13 cellular contexts compared by ENCODE assay signal in the genomic region with DNA sequence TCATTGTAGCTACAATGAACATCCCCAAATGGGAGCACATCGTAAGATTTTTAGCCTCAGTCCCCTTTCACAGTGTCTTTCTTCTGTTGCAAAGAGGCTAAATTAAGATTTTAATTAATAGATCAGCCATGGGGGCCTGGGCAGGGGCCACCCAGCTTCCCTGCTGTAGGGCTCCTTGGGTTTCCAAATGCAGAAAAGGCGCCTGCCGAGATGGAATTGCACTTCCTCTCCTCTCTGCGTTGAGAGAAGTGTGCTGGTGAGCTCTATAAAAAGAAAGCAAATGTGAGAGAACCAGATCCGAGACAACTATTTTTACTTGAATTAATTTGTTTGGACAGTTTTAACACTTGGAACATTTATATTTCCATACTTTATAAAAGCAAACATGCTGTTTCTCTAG.
DNase-seq lines count a peak whose midpoint lies in the region; ATAC-seq and TF ChIP-seq lines count a peak whose summit lies in the region.
"Had no signal": no experiment of that assay in that cellular context is flagged by ENCODE, and none has a peak within 500 bp of the region (broad histone marks: within the 10 kb centered on the region; RNA-seq: fewer than 3 reads in every experiment).

No MANE protein-coding gene starts in this region.

- no peak for ATAC-seq in GM21447 (IDR thresholded peaks at IDR 0.05; ENCODE audit: unreplicated experiment)
- ATAC-seq: lower lobe of right lung had no signal

- H3K4me2 ChIP-seq in fibroblast of lung (ENCODE audit: extremely low read depth, insufficient read depth, low read length) (peak overlapping the region; percentile 7), neural progenitor cell (peak overlapping the region; percentile 48)

- H4K20me1 ChIP-seq in fibroblast of lung (ENCODE audit: control insufficient read depth, extremely low read depth, insufficient read depth, low read length): no peaks in the 10 kb centered on the region
- H4K20me1 ChIP-seq in neural progenitor cell (ENCODE audit: low read depth): no peaks in the 10 kb centered on the region

- no peaks in the 10 kb centered on the region for H3K9me3 ChIP-seq in fibroblast of lung (ENCODE audit: control insufficient read depth, insufficient read depth, low read depth, low read length)
- no peaks in the 10 kb centered on the region for H3K9me3 ChIP-seq in neural progenitor cell (ENCODE audit: low read depth)
- no peaks in the 10 kb centered on the region for H3K9me3 ChIP-seq in transverse colon
- H3K9me3 ChIP-seq: lower lobe of right lung had no signal

- in situ Hi-C loops in transverse colon (cut with MboI; ENCODE audit: low pct_ligation_motif_present in 1 of 4, low pct_unique_long_range_greater_than_20kb in 1 of 4, low sequenced_read_pairs in 3 of 4): no loop called here

- H3K36me3 ChIP-seq in fibroblast of lung (ENCODE audit: control insufficient read depth, insufficient read depth, low read length) (no peaks in the 10 kb centered on the region), neural progenitor cell (no peaks in the 10 kb centered on the region), transverse colon (no peaks in the 10 kb centered on the region)
- H3K36me3 ChIP-seq: lower lobe of right lung had no signal

- H3F3A ChIP-seq in neural progenitor cell (ENCODE audit: low read depth): peaks cover 4% of the 10 kb centered on the region

- H3K79me2 ChIP-seq in fibroblast of lung (ENCODE audit: control insufficient read depth, insufficient read depth, low read length) (no peaks in the 10 kb centered on the region), neural progenitor cell (ENCODE audit: low read depth) (no peaks in the 10 kb centered on the region)

- H3K27ac Mint-ChIP-seq in neural progenitor cell: peak overlapping the region; percentile 58
- no peak overlapping the region for H3K27ac Mint-ChIP-seq in activated T-helper 2 cell treated with anti-CD3 and anti-CD28 coated beads, Interferon-gamma antibody, Interleukin-2, Interleukin-4, amounts not matched to agents 10 μg/mL and 5 μg/mL and 100 μg/mL, durations not matched to agents 14 hours and 24 hours and 36 hours
- H3K27ac Mint-ChIP-seq: activated naive CD8-positive, alpha-beta T cell; T-helper 2 cell treated with Interferon-gamma antibody and Interleukin-4, amounts not matched to agents 5 μg/mL and 100 μg/mL, for 36 hours had no signal

- TF ChIP-seq EP300 in transverse colon (IDR thresholded peaks at IDR 0.05; ENCODE audit: low read depth): no peak

- TF ChIP-seq POLR2A in transverse colon (IDR thresholded peaks at IDR 0.05): no peak

- peaks cover 64% of the 10 kb centered on the region for H3K4me1 Mint-ChIP-seq in neural progenitor cell
- H3K4me1 Mint-ChIP-seq in activated T-helper 2 cell treated with anti-CD3 and anti-CD28 coated beads, Interferon-gamma antibody, Interleukin-2, Interleukin-4, amounts not matched to agents 10 μg/mL and 5 μg/mL and 100 μg/mL, durations not matched to agents 14 hours and 24 hours and 36 hours (ENCODE audit: low read depth): no peaks in the 10 kb centered on the region

- TF ChIP-seq CTCF in fibroblast of lung (conservative IDR thresholded peaks at IDR 0.05 in 1 of 2, IDR thresholded peaks at IDR 0.05 in 1 of 2; ENCODE audit: low read depth in 1 of 2, low read length in 2 of 2): no peak
- TF ChIP-seq CTCF in neural progenitor cell (IDR thresholded peaks at IDR 0.05): no peak
- TF ChIP-seq CTCF in transverse colon (IDR thresholded peaks at IDR 0.05): no peak

- DNase-seq in NCI-H1092 treated with DMSO at 0.1 percent for 48 hours (lab: John Stamatoyannopoulos, UW): peak; percentile 28
- DNase-seq in NCI-H1092 (lab: John Stamatoyannopoulos, UW): no peak
- no peak for DNase-seq in fibroblast of lung (ENCODE audit: low read depth in 2 of 2)
- DNase-seq in neural progenitor cell (ENCODE audit: low spot score): no peak
- no peak for DNase-seq in transverse colon
- no peak for DNase-seq in activated T-helper 2 cell treated with anti-CD3 and anti-CD28 coated beads, Interferon-gamma antibody, Interleukin-2, Interleukin-4, amounts not matched to agents 10 μg/mL and 5 μg/mL and 100 μg/mL, durations not matched to agents 14 hours and 24 hours and 36 hours (ENCODE audit: low spot score)
- DNase-seq in COLO829 (ENCODE audit: low spot score): no peak
- DNase-seq: dermis blood vessel endothelial cell, lower lobe of right lung had no signal

- H3K36me3 Mint-ChIP-seq in neural progenitor cell: no peaks in the 10 kb centered on the region
- no peaks in the 10 kb centered on the region for H3K36me3 Mint-ChIP-seq in activated T-helper 2 cell treated with anti-CD3 and anti-CD28 coated beads, Interferon-gamma antibody, Interleukin-2, Interleukin-4, amounts not matched to agents 10 μg/mL and 5 μg/mL and 100 μg/mL, durations not matched to agents 14 hours and 24 hours and 36 hours (ENCODE audit: low read depth)
- H3K36me3 Mint-ChIP-seq: activated naive CD8-positive, alpha-beta T cell had no signal

- no peak overlapping the region for H3K9ac ChIP-seq in fibroblast of lung (ENCODE audit: insufficient read depth, low read length)
- H3K9ac ChIP-seq in neural progenitor cell: no peak overlapping the region

- no peaks in the 10 kb centered on the region for H3K27me3 Mint-ChIP-seq in neural progenitor cell (ENCODE audit: insufficient read depth, low read depth)
- no peaks in the 10 kb centered on the region for H3K27me3 Mint-ChIP-seq in activated T-helper 2 cell treated with anti-CD3 and anti-CD28 coated beads, Interferon-gamma antibody, Interleukin-2, Interleukin-4, amounts not matched to agents 10 μg/mL and 5 μg/mL and 100 μg/mL, durations not matched to agents 14 hours and 24 hours and 36 hours (ENCODE audit: low read depth)
- H3K27me3 Mint-ChIP-seq: activated naive CD8-positive, alpha-beta T cell had no signal

- intact Hi-C loops in transverse colon (cut with DNase I; ENCODE audit: low total_unique reads): no loop called here
- intact Hi-C loops in activated T-helper 2 cell treated with anti-CD3 and anti-CD28 coated beads, Interferon-gamma antibody, Interleukin-2, Interleukin-4, amounts not matched to agents 10 μg/mL and 5 μg/mL and 100 μg/mL, durations not matched to agents 14 hours and 24 hours and 36 hours (cut with micrococcal nuclease): no loop called here

- peaks cover 8% of the 10 kb centered on the region for H3K9me3 Mint-ChIP-seq in neural progenitor cell
- H3K9me3 Mint-ChIP-seq in activated T-helper 2 cell treated with anti-CD3 and anti-CD28 coated beads, Interferon-gamma antibody, Interleukin-2, Interleukin-4, amounts not matched to agents 10 μg/mL and 5 μg/mL and 100 μg/mL, durations not matched to agents 14 hours and 24 hours and 36 hours: peaks cover 7% of the 10 kb centered on the region

- H3K4me1 ChIP-seq in fibroblast of lung (ENCODE audit: control insufficient read depth, extremely low read depth, insufficient read depth, low read length) (peaks cover 28% of the 10 kb centered on the region), neural progenitor cell (peaks cover 28% of the 10 kb centered on the region), transverse colon (peaks cover 3 to 24% (median 12%) of the 10 kb centered on the region in 4 donors)

- WGBS in transverse colon (ENCODE audit: low coverage in 1 of 2), 2 donors: 54 to 67% methylated on average over 3 to 5 of the region's 5 CpGs

- H3K4me3 ChIP-seq in fibroblast of lung (replicated peaks in 1 of 4; ENCODE audit: control extremely low read depth in 1 of 4, insufficient read depth in 1 of 4, low read depth in 3 of 4, low read length in 4 of 4) (no peak overlapping the region), neural progenitor cell (no peak overlapping the region), transverse colon (no peak overlapping the region)
- H3K4me3 ChIP-seq: lower lobe of right lung had no signal

- H3K27me3 ChIP-seq in fibroblast of lung (ENCODE audit: control insufficient read depth, insufficient read depth, low read length) (no peaks in the 10 kb centered on the region), neural progenitor cell (no peaks in the 10 kb centered on the region), transverse colon (no peaks in the 10 kb centered on the region)

- peak overlapping the region; percentile 14 for H3K4me3 Mint-ChIP-seq in neural progenitor cell
- no peak overlapping the region for H3K4me3 Mint-ChIP-seq in activated T-helper 2 cell treated with anti-CD3 and anti-CD28 coated beads, Interferon-gamma antibody, Interleukin-2, Interleukin-4, amounts not matched to agents 10 μg/mL and 5 μg/mL and 100 μg/mL, durations not matched to agents 14 hours and 24 hours and 36 hours (ENCODE audit: low read depth)
- H3K4me3 Mint-ChIP-seq: activated naive CD8-positive, alpha-beta T cell; T-helper 2 cell treated with Interferon-gamma antibody and Interleukin-4, amounts not matched to agents 5 μg/mL and 100 μg/mL, for 36 hours had no signal

- no peak overlapping the region for H2AFZ ChIP-seq in fibroblast of lung (ENCODE audit: low read length)
- H2AFZ ChIP-seq in neural progenitor cell (replicated peaks): peak overlapping the region; percentile 36

- H3K27ac ChIP-seq in fibroblast of lung (ENCODE audit: insufficient read depth, low read length): no peak overlapping the region
- no peak overlapping the region for H3K27ac ChIP-seq in neural progenitor cell
- peak overlapping the region; percentile 40 to 83 (median 68) for H3K27ac ChIP-seq in transverse colon
- H3K27ac ChIP-seq: 22Rv1, lower lobe of right lung had no signal

Comparison
In these comparisons a context has a peak if more than half of its experiments do, and no peak if none do; other contexts are left out.
1. H3K27ac ChIP-seq: peak in transverse colon (4 of 4); none in fibroblast of lung (single experiment) and neural progenitor cell (single experiment).